ENCODE assay signal across 20 cellular contexts in the genomic region with DNA sequence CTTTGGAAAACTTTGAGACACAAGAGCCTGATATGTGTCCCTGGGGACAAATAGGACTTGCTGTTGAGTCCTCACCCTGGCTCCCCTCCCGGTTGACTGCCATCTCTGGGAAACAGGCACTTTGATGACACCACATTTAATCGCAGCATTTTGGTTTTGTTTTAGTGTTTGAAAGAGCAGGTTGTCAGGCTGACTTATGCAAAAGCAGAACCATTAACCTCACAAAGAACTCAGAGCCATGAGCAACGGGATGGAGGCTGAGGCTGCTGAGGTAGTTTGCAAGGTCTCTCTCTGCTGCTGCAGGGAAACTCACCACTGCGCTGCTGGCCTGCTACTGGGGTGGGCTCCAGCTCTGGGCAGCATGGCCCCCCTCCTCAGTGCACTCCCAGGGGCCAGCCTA.
"Had no signal": no experiment of that assay in that cellular context is flagged by ENCODE, and none has a peak within 500 bp of the region (broad histone marks: within the 10 kb centered on the region; RNA-seq: fewer than 3 reads in every experiment).

No MANE protein-coding gene starts in this region.

- ATAC-seq: activated naive CD4-positive, alpha-beta T cell treated with anti-CD3 and anti-CD28 coated beads, Interleukin-2, amount 50 U/mL, for 72 hours; gastrocnemius medialis; lower lobe of right lung; natural killer cell; pancreas; right lobe of liver had no signal

- H3K9me3 ChIP-seq: adrenal gland, breast epithelium, gastrocnemius medialis, lower lobe of right lung, neutrophil, pancreas, right lobe of liver, thoracic aorta, upper lobe of left lung had no signal

- H3K27ac ChIP-seq: adrenal gland, breast epithelium, coronary artery, gastrocnemius medialis, lower lobe of right lung, neutrophil, pancreas, right lobe of liver, thoracic aorta, upper lobe of left lung had no signal

- H3K4me1 Mint-ChIP-seq: natural killer cell had no signal

- H3K4me3 ChIP-seq: adrenal gland, breast epithelium, coronary artery, gastrocnemius medialis, lower lobe of right lung, pancreas, right lobe of liver, thoracic aorta, upper lobe of left lung had no signal

- H3K36me3 ChIP-seq: adrenal gland, breast epithelium, gastrocnemius medialis, lower lobe of right lung, neutrophil, pancreas, right lobe of liver, thoracic aorta, upper lobe of left lung had no signal

- DNase-seq: activated CD4-positive, alpha-beta T cell treated with anti-CD3 and anti-CD28 coated beads for 1 hour; activated gamma-delta T cell treated with Interleukin-2 at 50 U/mL for 16 hours; adrenal gland; erythroblast; gastrocnemius medialis; islet precursor cell; lower lobe of right lung; natural killer cell; pancreas; right lobe of liver; small intestine; stimulated activated CD4-positive, alpha-beta T cell treated with anti-CD3 and anti-CD28 coated beads, Interleukin-15, amount 100 ng/mL, for 24 hours; stimulated activated CD4-positive, alpha-beta T cell treated with anti-CD3 and anti-CD28 coated beads, Interleukin-2, amount 100 ng/mL, for 48 hours had no signal

- H3K27ac Mint-ChIP-seq: activated naive CD4-positive, alpha-beta T cell treated with anti-CD3 and anti-CD28 coated beads, Interleukin-2, amount 50 U/mL, for 72 hours; natural killer cell; T-helper 1 cell treated with Interleukin-12 subunit alpha and Interleukin-12 subunit beta and Interleukin-4 antibody, amounts not matched to agents 30 μg/mL and 1 μg/mL, for 36 hours had no signal

- H3K4me1 ChIP-seq: adrenal gland, breast epithelium, gastrocnemius medialis, lower lobe of right lung, right lobe of liver, upper lobe of left lung had no signal

- H3K9me3 Mint-ChIP-seq: activated naive CD4-positive, alpha-beta T cell treated with anti-CD3 and anti-CD28 coated beads, Interleukin-2, amount 50 U/mL, for 72 hours; T-helper 1 cell treated with Interleukin-12 subunit alpha and Interleukin-12 subunit beta and Interleukin-4 antibody, amounts not matched to agents 30 μg/mL and 1 μg/mL, for 36 hours had no signal

- H3K36me3 Mint-ChIP-seq: activated naive CD4-positive, alpha-beta T cell treated with anti-CD3 and anti-CD28 coated beads, Interleukin-2, amount 50 U/mL, for 72 hours; natural killer cell had no signal

- H3K4me3 Mint-ChIP-seq: natural killer cell; T-helper 1 cell treated with Interleukin-12 subunit alpha and Interleukin-12 subunit beta and Interleukin-4 antibody, amounts not matched to agents 30 μg/mL and 1 μg/mL, for 36 hours had no signal

- H3K27me3 ChIP-seq: adrenal gland, pancreas, right lobe of liver, upper lobe of left lung had no signal
